ENCODE assay signal across 13 cellular contexts in genomic region chr2:10691521-10691920, GRCh38. TPM values are rescaled to one million over a fixed set of nuclear protein-coding genes. Genes with fewer than 3 reads are reported as not detected.
DNase-seq lines count a peak whose midpoint lies in the region; ATAC-seq and TF ChIP-seq lines count a peak whose summit lies in the region.
"Had no signal": no experiment of that assay in that cellular context is flagged by ENCODE, and none has a peak within 500 bp of the region (broad histone marks: within the 10 kb centered on the region; RNA-seq: fewer than 3 reads in every experiment).

No MANE protein-coding gene starts in this region.

- H2AK5ac ChIP-seq in IMR-90 (ENCODE audit: low read depth, low read length): no peak overlapping the region

- TF ChIP-seq POLR2A in IMR-90 (IDR thresholded peaks at IDR 0.05; ENCODE audit: low read depth, low read length): no peak

- CTCF ChIA-PET in IMR-90 (lab: Yijun Ruan, JAX): interaction anchor here (0.6 kb wide), 1 partner anchor 40 kb away, joined by 3 read pairs; no protein-coding TSS in a partner anchor

- TF ChIP-seq CTCF in IMR-90 (conservative IDR thresholded peaks at IDR 0.05; ENCODE audit: low read depth, low read length) (no peak), brain (conservative IDR thresholded peaks at IDR 0.05) (no peak), heart right ventricle (IDR thresholded peaks at IDR 0.05) (no peak)

- H3K18ac ChIP-seq in IMR-90 (ENCODE audit: low read depth, low read length): no peak overlapping the region

- H3K4me1 Mint-ChIP-seq in activated naive CD8-positive, alpha-beta T cell (ENCODE audit: low read depth): peaks cover 8% of the 10 kb centered on the region
- peaks cover 13% of the 10 kb centered on the region for H3K4me1 Mint-ChIP-seq in activated naive CD8-positive, alpha-beta T cell treated with anti-CD3 and anti-CD28 coated beads, Interleukin-2, amount 50 U/mL, for 24 hours
- peaks cover 13% of the 10 kb centered on the region for H3K4me1 Mint-ChIP-seq in brain
- peaks cover 6 to 8% of the 10 kb centered on the region in 2 donors for H3K4me1 Mint-ChIP-seq in stimulated activated naive B cell treated with anti-CD40 and anti-IgM and Interleukin-4, amounts not matched to agents 10 μg/mL and 1 μg/mL and 100 μg/mL, for 72 hours

- peaks cover 4% of the 10 kb centered on the region; the same call in 1 of the 2 replicates for H3K4me1 ChIP-seq in IMR-90 (ENCODE audit: control insufficient read depth, insufficient read depth, low read length)
- peaks cover 3 to 35% (median 28%) of the 10 kb centered on the region in 9 donors for H3K4me1 ChIP-seq in heart right ventricle

- H3K36me3 ChIP-seq in IMR-90 (ENCODE audit: control insufficient read depth, insufficient read depth, low read length) (no peaks in the 10 kb centered on the region), heart right ventricle (no peaks in the 10 kb centered on the region)

- no peak overlapping the region for H3K9ac ChIP-seq in IMR-90 (ENCODE audit: low read depth, low read length)

- dilution Hi-C loops in IMR-90 (cut with HindIII; ENCODE audit: low sequenced_read_pairs, unreplicated experiment): no loop called here

- no peak overlapping the region for H3K14ac ChIP-seq in IMR-90 (replicated peaks; ENCODE audit: low read depth, low read length)

- H3K9me1 ChIP-seq in IMR-90 (ENCODE audit: insufficient read depth, low read length): peaks cover 5% of the 10 kb centered on the region; the same call in 1 of the 2 replicates

- intact Hi-C loops in IMR-90 (cut with micrococcal nuclease) (no loop called here), heart right ventricle (cut with DNase I) (no loop called here)

- no peak overlapping the region for H2BK15ac ChIP-seq in IMR-90 (ENCODE audit: low read depth, low read length)

- H3K4me3 Mint-ChIP-seq in activated naive CD8-positive, alpha-beta T cell: no peak overlapping the region
- H3K4me3 Mint-ChIP-seq in activated naive CD8-positive, alpha-beta T cell treated with anti-CD3 and anti-CD28 coated beads, Interleukin-2, amount 50 U/mL, for 24 hours: no peak overlapping the region
- peak overlapping the region in 2 of 5 experiments; percentile 57 to 79 for H3K4me3 Mint-ChIP-seq in brain
- peak overlapping the region in 1 of 2 donors; percentile 67 for H3K4me3 Mint-ChIP-seq in stimulated activated naive B cell treated with anti-CD40 and anti-IgM and Interleukin-4, amounts not matched to agents 10 μg/mL and 1 μg/mL and 100 μg/mL, for 72 hours

- DNase-seq in activated naive CD8-positive, alpha-beta T cell treated with anti-CD3 and anti-CD28 coated beads, Interleukin-2, amount 50 U/mL, for 24 hours: no peak
- DNase-seq in IMR-90: no peak
- DNase-seq in stimulated activated naive B cell treated with anti-CD40 and anti-IgM and Interleukin-4, amounts not matched to agents 10 μg/mL and 1 μg/mL and 100 μg/mL, for 72 hours: no peak
- no peak for DNase-seq in heart right ventricle
- DNase-seq: HCEC 1CT, NCI-H146, NCI-H2081 treated with DMSO at 0.1 percent for 48 hours, NCI-H524 had no signal

- no peak overlapping the region for H3K56ac ChIP-seq in IMR-90 (ENCODE audit: extremely low read depth, insufficient read depth, low read length)

- no peak overlapping the region for H2BK5ac ChIP-seq in IMR-90 (ENCODE audit: low read depth, low read length, poor library complexity, severe bottlenecking)

- H3K27me3 Mint-ChIP-seq in activated naive CD8-positive, alpha-beta T cell: no peaks in the 10 kb centered on the region
- peaks cover 2% of the 10 kb centered on the region for H3K27me3 Mint-ChIP-seq in activated naive CD8-positive, alpha-beta T cell treated with anti-CD3 and anti-CD28 coated beads, Interleukin-2, amount 50 U/mL, for 24 hours
- H3K27me3 Mint-ChIP-seq in brain: peaks cover 10% of the 10 kb centered on the region
- no peaks in the 10 kb centered on the region for H3K27me3 Mint-ChIP-seq in stimulated activated naive B cell treated with anti-CD40 and anti-IgM and Interleukin-4, amounts not matched to agents 10 μg/mL and 1 μg/mL and 100 μg/mL, for 72 hours

- H3K9me3 ChIP-seq in IMR-90 (ENCODE audit: control insufficient read depth, insufficient read depth, low read length) (no peaks in the 10 kb centered on the region), heart right ventricle (no peaks in the 10 kb centered on the region)
- H3K9me3 ChIP-seq: BLaER1 treated with 17β-estradiol and CSF1 and Interleukin-3, amounts not matched to agents 10 nM and 100 nM had no signal

- peaks cover 9 to 30% of the 10 kb centered on the region in 2 experiments; a peak in 3 of 4 replicates for H3K79me1 ChIP-seq in IMR-90 (ENCODE audit: low read depth in 1 of 2, low read length in 2 of 2)

- POLR2A ChIA-PET in IMR-90 (lab: Charles Lee; ENCODE audit: unreplicated experiment): no interaction called here

- TF ChIP-seq RAD21 in IMR-90 (IDR thresholded peaks at IDR 0.05; ENCODE audit: low read length): no peak

- no peak overlapping the region for H4K5ac ChIP-seq in IMR-90 (ENCODE audit: low read depth, low read length)

- H3K4me2 ChIP-seq in IMR-90 (ENCODE audit: low read depth, low read length): no peak overlapping the region

- no peak overlapping the region for H4K91ac ChIP-seq in IMR-90 (ENCODE audit: insufficient read depth, low read depth, low read length)

- peak overlapping the region; percentile 89 for H3K27ac Mint-ChIP-seq in activated naive CD8-positive, alpha-beta T cell
- no peak overlapping the region for H3K27ac Mint-ChIP-seq in activated naive CD8-positive, alpha-beta T cell treated with anti-CD3 and anti-CD28 coated beads, Interleukin-2, amount 50 U/mL, for 24 hours
- H3K27ac Mint-ChIP-seq in brain: peak overlapping the region in 4 of 5 experiments; percentile 15 to 74 (median 45)
- H3K27ac Mint-ChIP-seq in stimulated activated naive B cell treated with anti-CD40 and anti-IgM and Interleukin-4, amounts not matched to agents 10 μg/mL and 1 μg/mL and 100 μg/mL, for 72 hours: peak overlapping the region; percentile 79

- H3K27ac ChIP-seq in IMR-90 (ENCODE audit: insufficient read depth, low read length): no peak overlapping the region
- no peak overlapping the region for H3K27ac ChIP-seq in heart right ventricle

- H2BK120ac ChIP-seq in IMR-90 (ENCODE audit: low read depth, low read length): no peak overlapping the region

- no peak overlapping the region for H2AK9ac ChIP-seq in IMR-90 (replicated peaks; ENCODE audit: low read depth, low read length, poor library complexity)

- H3K27me3 ChIP-seq in IMR-90 (ENCODE audit: control insufficient read depth, insufficient read depth, low read length) (no peaks in the 10 kb centered on the region), heart right ventricle (no peaks in the 10 kb centered on the region)
- H3K27me3 ChIP-seq: BLaER1 treated with 17β-estradiol and CSF1 and Interleukin-3, amounts not matched to agents 10 nM and 100 nM had no signal

- peak overlapping the region; percentile 47 for H2AFZ ChIP-seq in IMR-90 (replicated peaks; ENCODE audit: low read length, poor library complexity)

- 88% methylated on average over 1 of the region's 6 CpGs; no CpG with 5 or more reads in 1 of the 2 experiments for WGBS in IMR-90 (ENCODE audit: extremely low coverage in 2 of 2, insufficient read length in 1 of 2), 2 experiments
- 95 to 96% methylated on average over 6 of the region's 6 CpGs for WGBS in heart right ventricle, 2 donors

- H3K36me3 Mint-ChIP-seq in activated naive CD8-positive, alpha-beta T cell: no peaks in the 10 kb centered on the region
- peaks cover 3% of the 10 kb centered on the region for H3K36me3 Mint-ChIP-seq in activated naive CD8-positive, alpha-beta T cell treated with anti-CD3 and anti-CD28 coated beads, Interleukin-2, amount 50 U/mL, for 24 hours (ENCODE audit: low read depth)
- H3K36me3 Mint-ChIP-seq in brain: no peaks in the 10 kb centered on the region
- H3K36me3 Mint-ChIP-seq in stimulated activated naive B cell treated with anti-CD40 and anti-IgM and Interleukin-4, amounts not matched to agents 10 μg/mL and 1 μg/mL and 100 μg/mL, for 72 hours: peaks cover 2 to 4% of the 10 kb centered on the region in 2 donors

- no peak overlapping the region for H4K8ac ChIP-seq in IMR-90 (ENCODE audit: low read depth in 2 of 2, low read length in 2 of 2)

- no peak overlapping the region for H3K4me3 ChIP-seq in IMR-90 (ENCODE audit: insufficient read depth, low read depth, low read length)
- no peak overlapping the region for H3K4me3 ChIP-seq in heart right ventricle

- peaks cover 8% of the 10 kb centered on the region for H4K20me1 ChIP-seq in IMR-90 (ENCODE audit: insufficient read depth, low read length)

- H3K23ac ChIP-seq in IMR-90 (ENCODE audit: low read depth, low read length): no peak overlapping the region

- ATAC-seq in activated naive CD8-positive, alpha-beta T cell treated with anti-CD3 and anti-CD28 coated beads, Interleukin-2, amount 50 U/mL, for 24 hours: no peak
- ATAC-seq in IMR-90 (ENCODE audit: low read depth) (no peak), heart right ventricle (no peak), HG03159 (IDR thresholded peaks at IDR 0.05; ENCODE audit: unreplicated experiment) (no peak)
- no peak for ATAC-seq in stimulated activated naive B cell treated with anti-CD40 and anti-IgM and Interleukin-4, amounts not matched to agents 10 μg/mL and 1 μg/mL and 100 μg/mL, for 72 hours (replicated peaks)

- no peak overlapping the region for H3K4ac ChIP-seq in IMR-90 (ENCODE audit: low read depth, low read length)

- H3K9me3 Mint-ChIP-seq in activated naive CD8-positive, alpha-beta T cell (ENCODE audit: low read depth): no peaks in the 10 kb centered on the region
- no peaks in the 10 kb centered on the region for H3K9me3 Mint-ChIP-seq in activated naive CD8-positive, alpha-beta T cell treated with anti-CD3 and anti-CD28 coated beads, Interleukin-2, amount 50 U/mL, for 24 hours
- no peaks in the 10 kb centered on the region for H3K9me3 Mint-ChIP-seq in brain
- H3K9me3 Mint-ChIP-seq in stimulated activated naive B cell treated with anti-CD40 and anti-IgM and Interleukin-4, amounts not matched to agents 10 μg/mL and 1 μg/mL and 100 μg/mL, for 72 hours: no peaks in the 10 kb centered on the region

- in situ Hi-C loops in IMR-90 (cut with MboI; ENCODE audit: low sequenced_read_pairs): no loop called here

- BruUV-seq in IMR-90 (replicated peaks; lab: Mats Ljungman, UMichigan): no TSS peak

- H2BK20ac ChIP-seq in IMR-90 (ENCODE audit: low read depth, low read length): no peak overlapping the region

RNA-seq across cellular contexts. Expression of gene NOL10, which starts 1.7 kb away (rescaled TPM):
- total RNA-seq in IMR-90 (2012; rRNA removed) (60.5 and 60.9 TPM in 2 replicates), heart right ventricle (10 to 100 TPM; 15.0 to 21.0 (median 19.2) TPM)
- polyA plus RNA-seq in IMR-90 (2012; rRNA removed) (10.3 and 12.7 TPM in 2 replicates), brain (ENCODE audit: insufficient read depth, low read depth, low replicate concordance) (12.7 TPM), heart right ventricle (10 to 100 TPM in 1 of 2 donors, 1 to 10 TPM in 1; 6.9 to 11.3 TPM)
- polyA plus RNA-seq in IMR-90 (2012; cell fraction: cytosol; rRNA removed): 2.7 and 3.4 TPM in 2 replicates
- polyA plus RNA-seq in IMR-90 (2012; cell fraction: nucleus; rRNA removed; ENCODE audit: low replicate concordance): 1.5 and 9.4 TPM in 2 replicates

RNA-seq across cellular contexts. Expression of gene ATP6V1C2, which starts 29.9 kb away (rescaled TPM):
- not detected in 2 replicates for total RNA-seq in IMR-90 (2012; rRNA removed)
- 0.04 TPM in 1 of 2 replicates, not detected in the other for polyA plus RNA-seq in IMR-90 (2012; rRNA removed)
- not detected in 2 replicates for polyA plus RNA-seq in IMR-90 (2012; cell fraction: cytosol; rRNA removed)
- polyA plus RNA-seq in IMR-90 (2012; cell fraction: nucleus; rRNA removed; ENCODE audit: low replicate concordance): not detected in 2 replicates
- polyA plus RNA-seq in brain (ENCODE audit: insufficient read depth, low read depth, low replicate concordance): 0.75 TPM
- 1 to 10 TPM in 3 of 10 donors, under 1 TPM in 7; 0.09 to 3.4 (median 0.64) TPM for total RNA-seq in heart right ventricle
- polyA plus RNA-seq in heart right ventricle: 1 to 10 TPM; 1.6 to 2.1 TPM
- total RNA-seq: HT1080 had no signal
